ENCODE assay signal across 13 cellular contexts in the genomic region with DNA sequence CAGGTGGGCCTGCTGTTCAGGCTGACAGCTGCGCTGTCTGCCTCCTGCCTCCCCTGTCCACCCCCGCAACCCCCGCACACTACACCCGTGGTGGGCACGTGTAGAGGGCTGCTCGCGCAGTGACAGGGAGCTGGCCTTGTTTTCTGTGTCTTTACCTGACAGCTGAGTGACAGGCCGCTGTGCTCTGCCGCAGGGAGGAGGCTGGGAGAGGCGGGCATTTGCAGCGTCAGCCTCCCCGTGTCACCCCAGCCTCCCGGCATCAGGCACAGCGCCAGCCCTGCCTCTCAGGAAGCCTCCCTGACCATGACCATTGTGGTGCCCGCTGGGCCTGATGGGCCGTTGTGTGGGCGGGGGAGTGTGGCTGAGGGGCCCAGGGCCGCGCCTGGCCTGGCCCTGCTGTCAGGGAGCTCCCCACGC. TPM values are rescaled to one million over a fixed set of nuclear protein-coding genes. Genes with fewer than 3 reads are reported as not detected.
A peak's percentile ranks its signal among the peaks of the same experiment; 100 is the strongest.
DNase-seq lines count a peak whose midpoint lies in the region; ATAC-seq, FAIRE-seq and TF ChIP-seq lines count a peak whose summit lies in the region.
"Had no signal": no experiment of that assay in that cellular context is flagged by ENCODE, and none has a peak within 500 bp of the region (broad histone marks: within the 10 kb centered on the region; RNA-seq: fewer than 3 reads in every experiment).

No MANE protein-coding gene starts in this region.

- H3K27me3 ChIP-seq in gastroesophageal sphincter = no peaks in the 10 kb centered on the region
- H3K27me3 ChIP-seq in hepatocyte = no peaks in the 10 kb centered on the region

- no peak overlapping the region for H3K4me3 Mint-ChIP-seq in WTC11
- H3K4me3 Mint-ChIP-seq: activated CD8-positive, alpha-beta T cell treated with anti-CD3 and anti-CD28 coated beads for 36 hours; activated naive CD4-positive, alpha-beta T cell treated with anti-CD3 and anti-CD28 coated beads, Interleukin-2, amount 10 ng/mL, durations not matched to agents 7 days and 5 days; CD4-positive, alpha-beta memory T cell; dendritic cell treated with granulocyte-macrophage colony-stimulating factor and Interleukin-4, amounts not matched to agents 40 ng/mL and 50 ng/mL, for 4 days had no signal

- H4K20me1 ChIP-seq in hepatocyte (ENCODE audit: insufficient read depth, poor library complexity, severe bottlenecking) = peaks cover 69% of the 10 kb centered on the region

- CTCF ChIA-PET in WTC11 (lab: Charles Lee) = interaction anchor here (1.1 to 2.1 kb wide), 3 partner anchors 9 to 50 kb away, joined by 4 to 10 read pairs (median 5); no protein-coding TSS in a partner anchor

- peak overlapping the region in 1 of 2 donors; percentile 56 for H3K4me3 ChIP-seq in gastroesophageal sphincter
- H3K4me3 ChIP-seq in hepatocyte = no peak overlapping the region
- no peak overlapping the region for H3K4me3 ChIP-seq in kidney (ENCODE audit: low read length in 2 of 2)

- DNase-seq in WTC11 (ENCODE audit: low spot score) = peak; percentile 7
- peak; percentile 66 for DNase-seq in myocyte (ENCODE audit: low read depth)
- no peak for DNase-seq in hepatocyte (ENCODE audit: low spot score)
- DNase-seq in OCI-M1 (lab: John Stamatoyannopoulos, UW) = no peak
- DNase-seq in kidney = no peak
- DNase-seq: activated CD8-positive, alpha-beta T cell treated with anti-CD3 and anti-CD28 coated beads for 36 hours; activated naive CD4-positive, alpha-beta T cell treated with anti-CD3 and anti-CD28 coated beads, Interleukin-2, amount 10 ng/mL, durations not matched to agents 7 days and 5 days; CD4-positive, alpha-beta memory T cell; NCI-H2171 had no signal

- no peak overlapping the region for H3K9ac ChIP-seq in kidney (ENCODE audit: low read length in 2 of 2)

- POLR2A ChIA-PET in WTC11 (lab: Charles Lee) = interaction anchor here (0.9 kb wide), 1 partner anchor 16 kb away, joined by 3 read pairs; no protein-coding TSS in a partner anchor

- peaks cover 0 to 80% (median 33%) of the 10 kb centered on the region in 3 donors for H3K4me1 ChIP-seq in gastroesophageal sphincter
- peaks cover 10% of the 10 kb centered on the region for H3K4me1 ChIP-seq in hepatocyte (ENCODE audit: insufficient read depth)
- peaks cover 14 to 40% of the 10 kb centered on the region in 2 donors for H3K4me1 ChIP-seq in kidney (ENCODE audit: control insufficient read depth in 1 of 2, insufficient read depth in 1 of 2, low read depth in 1 of 2, low read length in 2 of 2)

- no CpG with 5 or more reads among the region's 20 CpGs for whole genome bisulfite sequencing in gastroesophageal sphincter (ENCODE audit: low coverage in 1 of 2), 2 donors
- WGBS in hepatocyte (ENCODE audit: low lambda C conversion rate, missing lambda C conversion rate) = 89% methylated on average over 17 of the region's 20 CpGs

- TF ChIP-seq CTCF in WTC11 (IDR thresholded peaks at IDR 0.05) (no peak), gastroesophageal sphincter (IDR thresholded peaks at IDR 0.05) (no peak), hepatocyte (IDR thresholded peaks at IDR 0.05; ENCODE audit: poor library complexity) (no peak), kidney (IDR thresholded peaks at IDR 0.05; ENCODE audit: borderline replicate concordance, extremely low read depth, insufficient read depth) (no peak)

- peaks cover 33% of the 10 kb centered on the region for H3K27me3 Mint-ChIP-seq in WTC11 (ENCODE audit: low read depth)
- H3K27me3 Mint-ChIP-seq: activated CD8-positive, alpha-beta T cell treated with anti-CD3 and anti-CD28 coated beads for 36 hours had no signal

- FAIRE-seq in kidney (lab: Jason Lieb, UNC) = no peak

- ATAC-seq in WTC11 = no peak
- peak; percentile 52 for ATAC-seq in gastroesophageal sphincter
- ATAC-seq: activated CD8-positive, alpha-beta T cell treated with anti-CD3 and anti-CD28 coated beads for 36 hours had no signal

- intact Hi-C loops in kidney (cut with DNase I) = loop anchor here (10.0 kb wide), 1 partner anchor 51 kb away; no protein-coding TSS in a partner anchor

- TF ChIP-seq POLR2A in gastroesophageal sphincter (IDR thresholded peaks at IDR 0.05) = no peak

- peaks cover 70% of the 10 kb centered on the region for H3K79me2 ChIP-seq in hepatocyte

- H3K36me3 Mint-ChIP-seq in WTC11 = no peaks in the 10 kb centered on the region
- H3K36me3 Mint-ChIP-seq: activated naive CD4-positive, alpha-beta T cell treated with anti-CD3 and anti-CD28 coated beads, Interleukin-2, amount 10 ng/mL, durations not matched to agents 7 days and 5 days; CD4-positive, alpha-beta memory T cell had no signal

- no peak overlapping the region for H3K27ac Mint-ChIP-seq in WTC11
- H3K27ac Mint-ChIP-seq: activated CD8-positive, alpha-beta T cell treated with anti-CD3 and anti-CD28 coated beads for 36 hours; activated naive CD4-positive, alpha-beta T cell treated with anti-CD3 and anti-CD28 coated beads, Interleukin-2, amount 10 ng/mL, durations not matched to agents 7 days and 5 days; CD4-positive, alpha-beta memory T cell; dendritic cell treated with granulocyte-macrophage colony-stimulating factor and Interleukin-4, amounts not matched to agents 40 ng/mL and 50 ng/mL, for 4 days; progenitor cell of endocrine pancreas had no signal

- no peaks in the 10 kb centered on the region for H3K9me3 Mint-ChIP-seq in WTC11
- H3K9me3 Mint-ChIP-seq: activated CD8-positive, alpha-beta T cell treated with anti-CD3 and anti-CD28 coated beads for 36 hours; activated naive CD4-positive, alpha-beta T cell treated with anti-CD3 and anti-CD28 coated beads, Interleukin-2, amount 10 ng/mL, durations not matched to agents 7 days and 5 days; CD4-positive, alpha-beta memory T cell; dendritic cell treated with granulocyte-macrophage colony-stimulating factor and Interleukin-4, amounts not matched to agents 40 ng/mL and 50 ng/mL, for 4 days had no signal

- H3K27ac ChIP-seq in gastroesophageal sphincter (peak overlapping the region in 3 of 4 donors; percentile 49 to 76 (median 50)), temporal lobe (ENCODE audit: low read depth, low read length) (peak overlapping the region; percentile 64), hepatocyte (no peak overlapping the region), kidney (ENCODE audit: low read depth in 2 of 2, low read length in 2 of 2) (no peak overlapping the region)

- H3K36me3 ChIP-seq in gastroesophageal sphincter = peaks cover 0 to 26% of the 10 kb centered on the region in 2 donors
- no peaks in the 10 kb centered on the region for H3K36me3 ChIP-seq in hepatocyte (replicated peaks; ENCODE audit: insufficient read depth, low read depth)
- H3K36me3 ChIP-seq in kidney (ENCODE audit: control insufficient read depth in 1 of 2, insufficient read depth in 2 of 2, low read length in 2 of 2) = peaks cover 8 to 17% of the 10 kb centered on the region in 2 donors

- no peak for TF ChIP-seq EP300 in gastroesophageal sphincter (IDR thresholded peaks at IDR 0.05)

- no peaks in the 10 kb centered on the region for H3K9me3 ChIP-seq in gastroesophageal sphincter
- no peaks in the 10 kb centered on the region for H3K9me3 ChIP-seq in hepatocyte (ENCODE audit: low read depth)
- no peaks in the 10 kb centered on the region for H3K9me3 ChIP-seq in kidney (ENCODE audit: control insufficient read depth in 1 of 2, low read length in 2 of 2)

- H3K9me2 ChIP-seq in hepatocyte (replicated peaks; ENCODE audit: insufficient read depth) = no peaks in the 10 kb centered on the region

- no peak overlapping the region for H2AFZ ChIP-seq in hepatocyte

- peaks cover 18% of the 10 kb centered on the region for H3K4me1 Mint-ChIP-seq in WTC11
- H3K4me1 Mint-ChIP-seq: activated naive CD4-positive, alpha-beta T cell treated with anti-CD3 and anti-CD28 coated beads, Interleukin-2, amount 10 ng/mL, durations not matched to agents 7 days and 5 days; CD4-positive, alpha-beta memory T cell had no signal

- no peak overlapping the region for H3K4me2 ChIP-seq in hepatocyte

TF ChIP-seq in WTC11, 78 proteins besides CTCF, POLR2A, EP300 and RAD21 (continues in another document):
- TF ChIP-seq IRF2 (CRISPR knock-in tag; IDR thresholded peaks at IDR 0.05; ENCODE audit: borderline replicate concordance, low read depth) (no peak), AFF4 (CRISPR knock-in tag; IDR thresholded peaks at IDR 0.05; ENCODE audit: borderline replicate concordance) (no peak)

RNA-seq across cellular contexts. Expression of gene RELT, which starts 32.0 kb away (rescaled TPM):
- 5.7 to 6.7 TPM (median 5.9 TPM) in 3 replicates for total RNA-seq in WTC11 (2021)
- total RNA-seq in gastroesophageal sphincter = 1 to 10 TPM; 2.3 to 5.7 (median 3.5) TPM
- 3.4 and 10.2 TPM in 2 replicates for total RNA-seq in myocyte
- 2.1 TPM for polyA plus RNA-seq in myocyte (2012)
- total RNA-seq in temporal lobe = 1.5 TPM
- 2.3 and 3.4 TPM in 2 replicates for total RNA-seq in hepatocyte
- polyA plus RNA-seq in hepatocyte = 1.6 and 2.7 TPM in 2 replicates
- 8.7 TPM for total RNA-seq in kidney
- 1.0 TPM for polyA plus RNA-seq in kidney (ENCODE audit: insufficient read depth, low read depth, low replicate concordance)

RNA-seq across cellular contexts. Expression of gene ARHGEF17, which starts 36.1 kb away (rescaled TPM):
- total RNA-seq in WTC11 (2021) = 16.5 to 18.2 TPM (median 16.9 TPM) in 3 replicates
- total RNA-seq in gastroesophageal sphincter = 100 to 1,000 TPM in 1 of 4 donors, 10 to 100 TPM in 3; 52.5 to 169 (median 84.4) TPM
- 38.0 and 38.4 TPM in 2 replicates for total RNA-seq in myocyte
- 59.1 TPM for polyA plus RNA-seq in myocyte (2012)
- total RNA-seq in temporal lobe = 17.9 TPM
- 26.6 and 35.6 TPM in 2 replicates for total RNA-seq in hepatocyte
- 30.2 and 36.2 TPM in 2 replicates for polyA plus RNA-seq in hepatocyte
- total RNA-seq in kidney = 68.2 TPM
- polyA plus RNA-seq in kidney (ENCODE audit: insufficient read depth, low read depth, low replicate concordance) = 36.6 TPM
- polyA plus RNA-seq: CD4-positive, alpha-beta memory T cell had no signal

Comparison
In these comparisons a context has a peak if more than half of its experiments do, and no peak if none do; other contexts are left out.
1. DNase-seq: peak in WTC11 (single experiment) and myocyte (single experiment); none in hepatocyte (single experiment), OCI-M1 (single experiment) and kidney (single experiment).
2. H3K27ac ChIP-seq: peak in gastroesophageal sphincter (3 of 4) and temporal lobe (single experiment); none in hepatocyte (single experiment) and kidney (0 of 2).